8 cellular contexts compared by ENCODE assay signal in the genomic region with DNA sequence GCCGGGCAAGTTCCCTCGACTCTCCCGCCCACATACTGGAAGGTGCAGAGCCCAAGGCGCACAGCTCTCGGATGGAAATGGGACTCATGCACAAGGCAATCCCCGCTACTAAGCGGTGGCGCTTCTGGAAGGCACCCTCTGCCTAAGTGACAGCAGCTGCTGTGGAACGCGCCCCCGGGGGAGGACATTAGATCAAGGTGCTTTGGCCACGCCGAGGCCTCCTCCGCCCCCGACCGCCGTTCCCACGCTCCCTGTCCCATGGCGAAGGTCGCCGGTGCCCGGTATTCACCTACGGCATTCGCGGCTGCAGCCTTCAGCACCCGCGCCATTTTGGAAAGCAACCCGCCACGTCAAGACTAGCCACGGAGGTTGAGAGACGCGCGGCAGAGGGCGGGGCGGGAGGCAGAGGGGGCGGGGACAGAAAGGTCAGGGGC. TPM values are rescaled to one million over a fixed set of nuclear protein-coding genes. Genes with fewer than 3 reads are reported as not detected.
DNase-seq lines count a peak whose midpoint lies in the region; ATAC-seq and TF ChIP-seq lines count a peak whose summit lies in the region.

MCEE (minus strand) TSS at position 339 of the 434 bp plus-strand sequence; CDS start at position 329, 10 bp downstream.

- no peak for TF ChIP-seq CTCF in upper lobe of right lung (IDR thresholded peaks at IDR 0.05)

- H3K9me3 Mint-ChIP-seq in activated naive CD4-positive, alpha-beta T cell treated with anti-CD3 and anti-CD28 coated beads for 36 hours: no peaks in the 10 kb centered on the region

- peak within 1 kb of the TSS; percentile 88 for H3K9ac ChIP-seq in trophoblast cell (ENCODE audit: low read length)

- peak within 1 kb of the TSS; percentile 91 for H3K4ac ChIP-seq in trophoblast cell (ENCODE audit: low read depth, low read length)

- CTCF ChIA-PET in activated naive CD4-positive, alpha-beta T cell treated with anti-CD3 and anti-CD28 coated beads for 36 hours (lab: Charles Lee): interaction anchor here (1.9 to 2.9 kb wide), 3 partner anchors 29 to 61 kb away, joined by 9 to 13 read pairs (median 10); partner anchors contain the start of gene NAGK

- peak within 1 kb of the TSS; percentile 89 for H4K8ac ChIP-seq in trophoblast cell (ENCODE audit: low read depth, low read length)

- peaks cover 8% of the 10 kb centered on the region for H3K79me2 ChIP-seq in trophoblast cell (ENCODE audit: control insufficient read depth, insufficient read depth, low read length, poor library complexity)

- intact Hi-C loops in activated naive CD4-positive, alpha-beta T cell treated with anti-CD3 and anti-CD28 coated beads for 36 hours (cut with micrococcal nuclease): loop anchor here (1.0 to 2.0 kb wide), 8 partner anchors 17 to 201 kb away; partner anchors contain the start of genes NAGK, PAIP2B and ZNF638
- intact Hi-C loops in head of caudate nucleus (cut with DNase I) (loop anchor here (2.0 kb wide), 1 partner anchor 59 kb away; no protein-coding TSS in a partner anchor), upper lobe of right lung (cut with DNase I) (no loop called here)

- H3K27me3 ChIP-seq in HAP-1 (ENCODE audit: low read depth): no peaks in the 10 kb centered on the region
- no peaks in the 10 kb centered on the region for H3K27me3 ChIP-seq in SJSA1 (replicated peaks)
- no peaks in the 10 kb centered on the region for H3K27me3 ChIP-seq in trophoblast cell (ENCODE audit: insufficient read depth, low read length)
- H3K27me3 ChIP-seq in upper lobe of right lung: no peaks in the 10 kb centered on the region

- no peak within 1 kb of the TSS for H3K27ac Mint-ChIP-seq in activated naive CD4-positive, alpha-beta T cell treated with anti-CD3 and anti-CD28 coated beads for 36 hours

- H3K14ac ChIP-seq in trophoblast cell (ENCODE audit: low read length): peak within 1 kb of the TSS; percentile 92

- peak within 1 kb of the TSS; percentile 85 for H2BK5ac ChIP-seq in trophoblast cell (ENCODE audit: low read depth, low read length, poor library complexity)

- peak within 1 kb of the TSS; percentile 86 for H4K12ac ChIP-seq in trophoblast cell (ENCODE audit: low read depth, low read length)

- no peak within 1 kb of the TSS for H3K23ac ChIP-seq in trophoblast cell (ENCODE audit: low read length)

- ATAC-seq in upper lobe of right lung: peak; percentile 98

- peak within 1 kb of the TSS; percentile 96 for H2AFZ ChIP-seq in trophoblast cell (ENCODE audit: insufficient read depth, low read length, poor library complexity)

- peaks cover 8% of the 10 kb centered on the region for H3K36me3 Mint-ChIP-seq in activated naive CD4-positive, alpha-beta T cell treated with anti-CD3 and anti-CD28 coated beads for 36 hours (ENCODE audit: low read depth)

- H3K9me3 ChIP-seq in HAP-1: no peaks in the 10 kb centered on the region
- no peaks in the 10 kb centered on the region for H3K9me3 ChIP-seq in SJSA1 (replicated peaks)
- H3K9me3 ChIP-seq in trophoblast cell (ENCODE audit: insufficient read depth, low read depth, low read length): no peaks in the 10 kb centered on the region
- H3K9me3 ChIP-seq in upper lobe of right lung: no peaks in the 10 kb centered on the region

- H4K91ac ChIP-seq in trophoblast cell (ENCODE audit: low read depth, low read length): peak within 1 kb of the TSS; percentile 94

- H3K4me1 ChIP-seq in HAP-1 (peaks cover 8% of the 10 kb centered on the region), SJSA1 (replicated peaks) (peaks cover 10% of the 10 kb centered on the region; the same call in 1 of the 2 replicates), trophoblast cell (ENCODE audit: control insufficient read depth in 1 of 2, insufficient read depth in 2 of 2, low read length in 2 of 2) (peaks cover 6 to 7% of the 10 kb centered on the region in 2 experiments), upper lobe of right lung (peaks cover 20% of the 10 kb centered on the region)

- peaks cover 11% of the 10 kb centered on the region for H3K79me1 ChIP-seq in trophoblast cell (ENCODE audit: low read length)

- peak within 1 kb of the TSS; percentile 67 for H3K4me2 ChIP-seq in trophoblast cell (ENCODE audit: low read length)

- WGBS in trophoblast cell (ENCODE audit: extremely low coverage, insufficient coverage, insufficient read length): no CpG with 5 or more reads among the region's 36 CpGs

- DNase-seq in GM03348 (ENCODE audit: low spot score) (peak; percentile 95), HAP-1 (ENCODE audit: low spot score in 2 of 2) (peak; percentile 70 to 92), M059J (ENCODE audit: low read depth) (peak; percentile 79), SJSA1 (ENCODE audit: low read depth in 1 of 2, low spot score in 2 of 2) (peak; percentile 87 to 93), head of caudate nucleus (peak; percentile 81 to 97 (median 91)), trophoblast cell (peak; percentile 94 to 95), upper lobe of right lung (peak; percentile 95)
- DNase-seq in activated naive CD4-positive, alpha-beta T cell treated with anti-CD3 and anti-CD28 coated beads for 36 hours: peak; percentile 94

- H3K27ac ChIP-seq in SJSA1: peak within 1 kb of the TSS; percentile 51
- peak within 1 kb of the TSS; percentile 90 for H3K27ac ChIP-seq in trophoblast cell (ENCODE audit: low read depth, low read length)
- H3K27ac ChIP-seq in upper lobe of right lung: peak within 1 kb of the TSS; percentile 95

- H3K36me3 ChIP-seq in HAP-1 (replicated peaks) (peaks cover 20% of the 10 kb centered on the region), SJSA1 (peaks cover 17% of the 10 kb centered on the region), trophoblast cell (ENCODE audit: control insufficient read depth in 1 of 2, insufficient read depth in 2 of 2, low read length in 2 of 2) (peaks cover 3 to 5% of the 10 kb centered on the region in 2 experiments), upper lobe of right lung (peaks cover 17% of the 10 kb centered on the region)

- no peak within 1 kb of the TSS for H3K4me3 Mint-ChIP-seq in activated naive CD4-positive, alpha-beta T cell treated with anti-CD3 and anti-CD28 coated beads for 36 hours

- H3K4me1 Mint-ChIP-seq in activated naive CD4-positive, alpha-beta T cell treated with anti-CD3 and anti-CD28 coated beads for 36 hours (ENCODE audit: low read depth): peaks cover 16% of the 10 kb centered on the region

- H2AK5ac ChIP-seq in trophoblast cell (ENCODE audit: low read length): peak within 1 kb of the TSS; percentile 75

- H3K27me3 Mint-ChIP-seq in activated naive CD4-positive, alpha-beta T cell treated with anti-CD3 and anti-CD28 coated beads for 36 hours (ENCODE audit: low read depth): no peaks in the 10 kb centered on the region

- in situ Hi-C loops in HAP-1 (cut with MboI; ENCODE audit: low sequenced_read_pairs): no loop called here

- H2BK12ac ChIP-seq in trophoblast cell (ENCODE audit: low read length): peak within 1 kb of the TSS; percentile 18

- H2BK120ac ChIP-seq in trophoblast cell (ENCODE audit: insufficient read depth, low read length, poor library complexity): peak within 1 kb of the TSS; percentile 86

- peak within 1 kb of the TSS; percentile 98 for H3K4me3 ChIP-seq in HAP-1
- peak within 1 kb of the TSS; percentile 80 for H3K4me3 ChIP-seq in SJSA1
- peak within 1 kb of the TSS; percentile 82 for H3K4me3 ChIP-seq in trophoblast cell (ENCODE audit: low read depth, low read length)
- H3K4me3 ChIP-seq in upper lobe of right lung: peak within 1 kb of the TSS; percentile 86

- H3K18ac ChIP-seq in trophoblast cell (ENCODE audit: low read length): peak within 1 kb of the TSS; percentile 86

RNA-seq across cellular contexts. Expression of gene MCEE, which starts in this region (rescaled TPM):
- 16.5 and 17.7 TPM in 2 replicates for total RNA-seq in M059J (2014; rRNA removed; shearing (Covaris generic))
- total RNA-seq in SJSA1 (2014; rRNA removed; shearing (Covaris generic)): 6.2 and 9.6 TPM in 2 replicates
- total RNA-seq in activated naive CD4-positive, alpha-beta T cell treated with anti-CD3 and anti-CD28 coated beads for 36 hours: 10 to 100 TPM; 14.0 to 15.8 TPM
- 20.1 and 20.4 TPM in 2 replicates for polyA plus RNA-seq in trophoblast cell (2013)
- 19.5 TPM for total RNA-seq in upper lobe of right lung

Comparison
In these comparisons a context has a peak if more than half of its experiments do, and no peak if none do; other contexts are left out.
1. Peak in every context shown above with its lines: DNase-seq, ATAC-seq, H3K4me3 ChIP-seq and H3K27ac ChIP-seq.